ENCODE assay signal across 17 cellular contexts in the genomic region with DNA sequence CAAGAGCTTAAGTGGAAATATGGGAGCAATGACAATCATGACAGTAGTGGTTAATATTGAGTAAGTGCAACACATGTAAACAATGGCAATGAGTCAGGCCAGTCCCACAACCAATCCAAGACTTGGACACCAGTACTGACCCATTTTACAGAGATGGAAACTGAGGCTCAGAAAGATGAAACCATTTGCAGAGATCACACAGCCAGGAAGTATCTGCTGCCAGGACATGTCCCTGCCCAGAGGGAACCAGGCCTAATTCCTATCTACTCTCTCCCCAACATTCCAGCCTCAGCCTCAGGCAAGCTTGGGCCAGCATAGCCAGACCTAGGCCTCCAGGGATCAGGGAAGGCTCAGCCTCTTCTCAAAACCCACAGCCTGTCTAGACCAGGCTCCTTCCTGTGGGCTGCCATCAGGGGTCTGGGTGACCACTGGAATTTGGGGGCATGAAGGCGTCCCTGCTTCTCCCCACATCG.
DNase-seq lines count a peak whose midpoint lies in the region; ATAC-seq and TF ChIP-seq lines count a peak whose summit lies in the region.
"Had no signal": no experiment of that assay in that cellular context is flagged by ENCODE, and none has a peak within 500 bp of the region (broad histone marks: within the 10 kb centered on the region; RNA-seq: fewer than 3 reads in every experiment).

No MANE protein-coding gene starts in this region.

- no peak for TF ChIP-seq CTCF in RWPE1 (conservative IDR thresholded peaks at IDR 0.05; ENCODE audit: low read depth)
- no peak for TF ChIP-seq CTCF in neural progenitor cell (IDR thresholded peaks at IDR 0.05)

- H3K36me3 Mint-ChIP-seq in neural progenitor cell = no peaks in the 10 kb centered on the region
- H3K36me3 Mint-ChIP-seq: CD14-positive monocyte had no signal

- peaks cover 4% of the 10 kb centered on the region for H3K4me1 ChIP-seq in neural progenitor cell
- H3K4me1 ChIP-seq: esophagus squamous epithelium, stomach, uterus had no signal

- CTCF ChIA-PET in RWPE1 (lab: Yijun Ruan, JAX) = no interaction called here

- H3K27ac Mint-ChIP-seq in neural progenitor cell = peak overlapping the region; percentile 85
- H3K27ac Mint-ChIP-seq: activated T-cell treated with anti-CD3 and anti-CD28 coated beads, Interleukin-2, amount 50 U/mL, for 72 hours; T-helper 17 cell had no signal

- no peak overlapping the region for H3K9ac ChIP-seq in neural progenitor cell

- H3K4me2 ChIP-seq in neural progenitor cell = no peak overlapping the region

- no peaks in the 10 kb centered on the region for H4K20me1 ChIP-seq in neural progenitor cell (ENCODE audit: low read depth)

- POLR2A ChIA-PET in RWPE1 (lab: Yijun Ruan, JAX; ENCODE audit: low non-redundant PET) = no interaction called here

- H3F3A ChIP-seq in neural progenitor cell (ENCODE audit: low read depth) = peaks cover 21% of the 10 kb centered on the region

- no peaks in the 10 kb centered on the region for H3K79me2 ChIP-seq in neural progenitor cell (ENCODE audit: low read depth)

- H3K9me3 ChIP-seq in neural progenitor cell (ENCODE audit: low read depth) = no peaks in the 10 kb centered on the region
- H3K9me3 ChIP-seq: uterus had no signal

- H2AFZ ChIP-seq in neural progenitor cell (replicated peaks) = no peak overlapping the region

- ATAC-seq in HG02798 (IDR thresholded peaks at IDR 0.05; ENCODE audit: poor library complexity, unreplicated experiment) (no peak), GM18867 (IDR thresholded peaks at IDR 0.05; ENCODE audit: unreplicated experiment) (no peak)
- ATAC-seq: activated T-cell treated with anti-CD3 and anti-CD28 coated beads, Interleukin-2, amount 50 U/mL, for 72 hours; T-helper 17 cell had no signal

- DNase-seq in ELF-1 (ENCODE audit: low read depth, low spot score) (peak; percentile 56), RWPE1 (ENCODE audit: low spot score) (no peak), fibroblast of gingiva (ENCODE audit: low read depth) (peak; percentile 11), neural progenitor cell (ENCODE audit: low spot score) (no peak), medulla oblongata (ENCODE audit: extremely low spot score) (no peak)
- DNase-seq: DMS79 treated with DMSO at 0.1 percent for 48 hours, esophagus squamous epithelium, NCI-H1417, NCI-H2029, NCI-H510A treated with DMSO at 0.1 percent for 48 hours, T-helper 17 cell had no signal

- H3K27me3 ChIP-seq in neural progenitor cell = no peaks in the 10 kb centered on the region
- H3K27me3 ChIP-seq: stomach, uterus had no signal

- no peaks in the 10 kb centered on the region for H3K36me3 ChIP-seq in neural progenitor cell
- H3K36me3 ChIP-seq: esophagus squamous epithelium, stomach, uterus had no signal

- no peak overlapping the region for H3K4me3 Mint-ChIP-seq in neural progenitor cell
- H3K4me3 Mint-ChIP-seq: activated T-cell treated with anti-CD3 and anti-CD28 coated beads, Interleukin-2, amount 50 U/mL, for 72 hours; CD14-positive monocyte; T-helper 17 cell had no signal

- peaks cover 13% of the 10 kb centered on the region for H3K27me3 Mint-ChIP-seq in neural progenitor cell (ENCODE audit: insufficient read depth, low read depth)
- H3K27me3 Mint-ChIP-seq: T-helper 17 cell had no signal

- peaks cover 28% of the 10 kb centered on the region for H3K4me1 Mint-ChIP-seq in neural progenitor cell
- H3K4me1 Mint-ChIP-seq: CD14-positive monocyte, T-helper 17 cell had no signal

- peak overlapping the region; percentile 40; the same call in 1 of the 2 replicates for H3K27ac ChIP-seq in RWPE1
- no peak overlapping the region for H3K27ac ChIP-seq in neural progenitor cell
- H3K27ac ChIP-seq: esophagus squamous epithelium, stomach, uterus had no signal

- peaks cover 3% of the 10 kb centered on the region for H3K9me3 Mint-ChIP-seq in neural progenitor cell

- no peak overlapping the region for H3K4me3 ChIP-seq in neural progenitor cell
- H3K4me3 ChIP-seq: esophagus squamous epithelium, stomach, uterus had no signal

Comparison
In these comparisons a context has a peak if more than half of its experiments do, and no peak if none do; other contexts are left out.
1. DNase-seq: peak in ELF-1 (single experiment) and fibroblast of gingiva (single experiment); none in RWPE1 (single experiment), neural progenitor cell (single experiment) and medulla oblongata (single experiment).